8 cellular contexts compared by ENCODE assay signal in genomic region chr1:115829023-115829674, GRCh38. TPM values are rescaled to one million over a fixed set of nuclear protein-coding genes. Genes with fewer than 3 reads are reported as not detected.
A peak's percentile ranks its signal among the peaks of the same experiment; 100 is the strongest.
DNase-seq lines count a peak whose midpoint lies in the region; ATAC-seq and TF ChIP-seq lines count a peak whose summit lies in the region.

No MANE protein-coding gene starts in this region.

- no peaks in the 10 kb centered on the region for H3K27me3 ChIP-seq in ovary

- DNase-seq in SIG-M5 treated with dmso at 0.1 percent for 504 hours (lab: John Stamatoyannopoulos, UW; ENCODE audit: unreplicated experiment) = peak; percentile 60
- no peak for DNase-seq in SIG-M5 (lab: John Stamatoyannopoulos, UW)
- peak; percentile 60 for DNase-seq in T1000 (lab: John Stamatoyannopoulos, UW)
- peak; percentile 72 for DNase-seq in fibroblast of the conjunctiva (ENCODE audit: low read depth)
- DNase-seq in ovary = peak in 2 of 5 donors; percentile 33 to 39
- DNase-seq in GM19240 (ENCODE audit: insufficient read length, low spot score) = no peak

- no peak for TF ChIP-seq EP300 in ovary (IDR thresholded peaks at IDR 0.05)

- no peak for TF ChIP-seq POLR2A in ovary (IDR thresholded peaks at IDR 0.05)

- no peak overlapping the region for H3K27ac ChIP-seq in ovary

- H3K4me1 ChIP-seq in ovary (ENCODE audit: insufficient read depth) = no peaks in the 10 kb centered on the region

- no peaks in the 10 kb centered on the region for H3K36me3 ChIP-seq in ovary

- H3K9me3 ChIP-seq in ovary = no peaks in the 10 kb centered on the region

- ATAC-seq in HG03354 (IDR thresholded peaks at IDR 0.05; ENCODE audit: poor library complexity, severe bottlenecking, unreplicated experiment) (no peak), GM21528 (IDR thresholded peaks at IDR 0.05; ENCODE audit: low FRiP score, unreplicated experiment) (no peak)

- intact Hi-C loops in ovary (cut with DNase I) = no loop called here

- peak overlapping the region; percentile 30 for H3K4me3 ChIP-seq in ovary

- no peak for TF ChIP-seq CTCF in ovary (IDR thresholded peaks at IDR 0.05)

- 74 to 81% (median 81%) methylated on average over 20 of the region's 20 CpGs for WGBS in ovary, 3 donors

RNA-seq across cellular contexts. Expression of gene NHLH2, which starts 11.8 kb away (rescaled TPM):
- total RNA-seq in ovary = not detected
- not detected for polyA plus RNA-seq in ovary

Comparison
In these comparisons a context has a peak if more than half of its experiments do, and no peak if none do; other contexts are left out.
1. DNase-seq: peak in SIG-M5 treated with dmso at 0.1 percent for 504 hours (single experiment), T1000 (single experiment) and fibroblast of the conjunctiva (single experiment); none in SIG-M5 (single experiment) and GM19240 (single experiment).